Comparison of ENCODE assay signal across 17 cellular contexts in genomic region chr5:44933686-44934085, GRCh38.
DNase-seq lines count a peak whose midpoint lies in the region; ATAC-seq and TF ChIP-seq lines count a peak whose summit lies in the region.
"Had no signal": no experiment of that assay in that cellular context is flagged by ENCODE, and none has a peak within 500 bp of the region (broad histone marks: within the 10 kb centered on the region; RNA-seq: fewer than 3 reads in every experiment).

No MANE protein-coding gene starts in this region.

- no peak overlapping the region for H3K4me3 Mint-ChIP-seq in MCF 10A (ENCODE audit: unreplicated experiment)
- H3K4me3 Mint-ChIP-seq: activated CD4-positive, alpha-beta memory T cell treated with anti-CD3 and anti-CD28 coated beads for 36 hours; immature natural killer cell; naive B cell had no signal

- no peak for TF ChIP-seq CTCF in MCF 10A (IDR thresholded peaks at IDR 0.05; ENCODE audit: unreplicated experiment)

- DNase-seq in GOT3 (lab: John Stamatoyannopoulos, UW) (no peak), SIG-M5 treated with dmso at 0.1 percent for 504 hours (lab: John Stamatoyannopoulos, UW; ENCODE audit: unreplicated experiment) (no peak), epidermal melanocyte (ENCODE audit: insufficient read length, low spot score) (no peak), MCF 10A (ENCODE audit: unreplicated experiment) (no peak)
- DNase-seq: activated CD4-positive, alpha-beta memory T cell treated with anti-CD3 and anti-CD28 coated beads for 36 hours; amygdala; immature natural killer cell; Kasumi-1; naive B cell; NCI-H345; small intestine; stimulated activated naive CD4-positive, alpha-beta T cell had no signal

- no peaks in the 10 kb centered on the region for H3K36me3 Mint-ChIP-seq in MCF 10A (ENCODE audit: insufficient read depth, unreplicated experiment)
- H3K36me3 Mint-ChIP-seq: immature natural killer cell had no signal

- CTCF ChIA-PET in MCF 10A (lab: Yijun Ruan, JAX), result interaction anchor here (0.7 to 0.8 kb wide), 2 partner anchors 72 to 706 kb away, joined by 3 read pairs; no protein-coding TSS in a partner anchor

- peaks cover 5% of the 10 kb centered on the region for H3K9me3 Mint-ChIP-seq in MCF 10A (ENCODE audit: unreplicated experiment)

- H3K4me1 Mint-ChIP-seq in MCF 10A (ENCODE audit: insufficient read depth, unreplicated experiment), result no peaks in the 10 kb centered on the region
- H3K4me1 Mint-ChIP-seq: immature natural killer cell, naive B cell had no signal

- BruUV-seq in MCF 10A (replicated peaks; lab: Mats Ljungman, UMichigan), result no TSS peak

- POLR2A ChIA-PET in MCF 10A (lab: Yijun Ruan, JAX), result interaction anchor here (0.6 to 1.1 kb wide), 2 partner anchors 57 to 116 kb away, joined by 3 read pairs; no protein-coding TSS in a partner anchor

- no peaks in the 10 kb centered on the region for H3K27me3 Mint-ChIP-seq in MCF 10A (ENCODE audit: insufficient read depth, unreplicated experiment)
- H3K27me3 Mint-ChIP-seq: naive B cell had no signal

- intact Hi-C loops in MCF 10A (cut with micrococcal nuclease), result no loop called here

- peak; percentile 20 for ATAC-seq in GM18861 (IDR thresholded peaks at IDR 0.05; ENCODE audit: unreplicated experiment)
- ATAC-seq in GM21447 (IDR thresholded peaks at IDR 0.05; ENCODE audit: unreplicated experiment), result peak; percentile 19
- peak; percentile 25 for ATAC-seq in HG02840 (IDR thresholded peaks at IDR 0.05; ENCODE audit: low FRiP score, unreplicated experiment)
- ATAC-seq in HG03521 (IDR thresholded peaks at IDR 0.05; ENCODE audit: unreplicated experiment), result peak; percentile 24
- ATAC-seq: gastroesophageal sphincter had no signal

- H3K27ac Mint-ChIP-seq in MCF 10A (ENCODE audit: low read depth, unreplicated experiment), result no peak overlapping the region
- H3K27ac Mint-ChIP-seq: activated CD4-positive, alpha-beta memory T cell treated with anti-CD3 and anti-CD28 coated beads for 36 hours; immature natural killer cell; naive B cell had no signal
